In the genomic region with DNA sequence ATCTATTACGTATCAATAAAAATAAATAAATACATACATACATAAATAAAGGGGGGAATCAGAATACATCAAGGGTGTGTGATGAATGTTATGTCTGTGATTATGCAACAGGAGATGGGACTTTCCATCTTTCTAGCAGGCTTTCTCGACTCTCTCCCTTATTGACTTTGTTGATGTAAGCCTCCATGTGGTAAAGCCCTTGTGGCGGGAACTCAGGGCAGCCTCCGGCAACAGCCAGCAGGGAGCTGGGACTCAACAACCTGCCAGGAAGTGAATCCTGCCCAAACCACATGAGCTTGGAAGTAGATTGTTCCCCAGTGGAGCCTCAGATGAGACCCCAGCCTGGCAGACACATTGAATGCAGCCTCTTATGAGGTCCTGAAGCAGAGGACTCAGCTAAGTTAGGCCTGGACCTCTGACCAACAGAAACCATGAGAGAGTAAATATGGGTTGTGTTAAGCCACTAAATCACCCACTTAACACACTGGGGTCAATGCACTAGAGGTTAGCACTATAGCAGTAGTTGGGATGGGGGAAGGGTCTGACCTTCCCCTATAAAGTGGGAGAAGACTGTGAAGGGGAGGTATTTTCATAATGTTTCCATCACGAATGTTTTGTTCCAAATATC, we compare ENCODE assay signal across 12 cellular contexts.
A peak's percentile ranks its signal among the peaks of the same experiment; 100 is the strongest.
DNase-seq lines count a peak whose midpoint lies in the region; TF ChIP-seq lines count a peak whose summit lies in the region.
"Had no signal": no experiment of that assay in that cellular context is flagged by ENCODE, and none has a peak within 500 bp of the region (broad histone marks: within the 10 kb centered on the region; RNA-seq: fewer than 3 reads in every experiment).

No MANE protein-coding gene starts in this region.

- H3K36me3 ChIP-seq in tibial artery = no peaks in the 10 kb centered on the region
- H3K36me3 ChIP-seq: gastrocnemius medialis, transverse colon had no signal

- intact Hi-C loops in tibial artery (cut with DNase I; ENCODE audit: low total_unique reads) = no loop called here

- TF ChIP-seq CTCF in tibial artery (IDR thresholded peaks at IDR 0.05) = no peak
- TF ChIP-seq CTCF in HFFc6 (IDR thresholded peaks at IDR 0.05) = no peak

- H3K4me1 Mint-ChIP-seq in HFFc6 (ENCODE audit: low read depth) = peaks cover 9% of the 10 kb centered on the region

- no peaks in the 10 kb centered on the region for H3K36me3 Mint-ChIP-seq in HFFc6 (ENCODE audit: low read depth)

- peaks cover 8% of the 10 kb centered on the region; the same call in 1 of the 2 replicates for H3K9me3 Mint-ChIP-seq in HFFc6
- H3K9me3 Mint-ChIP-seq: activated T-helper 2 cell treated with anti-CD3 and anti-CD28 coated beads, Interferon-gamma antibody, Interleukin-2, Interleukin-4, amounts not matched to agents 10 μg/mL and 5 μg/mL and 100 μg/mL, durations not matched to agents 14 hours and 24 hours and 36 hours had no signal

- no peak overlapping the region for H3K4me3 Mint-ChIP-seq in HFFc6
- H3K4me3 Mint-ChIP-seq: CD4-positive, alpha-beta T cell had no signal

- no peak overlapping the region for H3K27ac Mint-ChIP-seq in HFFc6
- H3K27ac Mint-ChIP-seq: activated T-helper 2 cell treated with anti-CD3 and anti-CD28 coated beads, Interferon-gamma antibody, Interleukin-2, Interleukin-4, amounts not matched to agents 10 μg/mL and 5 μg/mL and 100 μg/mL, durations not matched to agents 14 hours and 24 hours and 36 hours; CD4-positive, alpha-beta T cell had no signal

- H3K9me3 ChIP-seq in tibial artery = no peaks in the 10 kb centered on the region
- H3K9me3 ChIP-seq: gastrocnemius medialis, transverse colon had no signal

- no peak overlapping the region for H3K4me3 ChIP-seq in tibial artery
- H3K4me3 ChIP-seq: gastrocnemius medialis, transverse colon had no signal

- peaks cover 29% of the 10 kb centered on the region for H3K27me3 Mint-ChIP-seq in HFFc6 (ENCODE audit: insufficient read depth)

- peaks cover 0 to 51% (median 27%) of the 10 kb centered on the region in 4 donors for H3K4me1 ChIP-seq in tibial artery
- H3K4me1 ChIP-seq: transverse colon had no signal

- peak; percentile 61 for DNase-seq in HT1080 (ENCODE audit: low read depth)
- DNase-seq in astrocyte of the hippocampus (ENCODE audit: low read depth, low spot score) = peak; percentile 70
- peak; percentile 43 for DNase-seq in iPS-NIHi7 (ENCODE audit: extremely low spot score)
- no peak for DNase-seq in tibial artery
- DNase-seq in HFFc6 = no peak
- DNase-seq in NCI-H2227 treated with DMSO at 0.1 percent for 48 hours (lab: John Stamatoyannopoulos, UW) = no peak
- no peak for DNase-seq in NCI-H1417 treated with DMSO at 0.1 percent for 48 hours (lab: John Stamatoyannopoulos, UW)
- DNase-seq: CD4-positive, alpha-beta T cell; gastrocnemius medialis; NCI-H1048; transverse colon had no signal

- H3K27ac ChIP-seq in tibial artery = peak overlapping the region; percentile 3 to 33
- H3K27ac ChIP-seq: gastrocnemius medialis, transverse colon had no signal

- no peaks in the 10 kb centered on the region for H3K27me3 ChIP-seq in tibial artery
- H3K27me3 ChIP-seq: gastrocnemius medialis, transverse colon had no signal

Comparison
In these comparisons a context has a peak if more than half of its experiments do, and no peak if none do; other contexts are left out.
1. DNase-seq: peak in HT1080 (single experiment), astrocyte of the hippocampus (single experiment) and iPS-NIHi7 (single experiment); none in tibial artery (0 of 2), HFFc6 (single experiment), NCI-H2227 treated with DMSO at 0.1 percent for 48 hours (single experiment) and NCI-H1417 treated with DMSO at 0.1 percent for 48 hours (single experiment).